Comparison of ENCODE assay signal across 1 cellular context in the genomic region with DNA sequence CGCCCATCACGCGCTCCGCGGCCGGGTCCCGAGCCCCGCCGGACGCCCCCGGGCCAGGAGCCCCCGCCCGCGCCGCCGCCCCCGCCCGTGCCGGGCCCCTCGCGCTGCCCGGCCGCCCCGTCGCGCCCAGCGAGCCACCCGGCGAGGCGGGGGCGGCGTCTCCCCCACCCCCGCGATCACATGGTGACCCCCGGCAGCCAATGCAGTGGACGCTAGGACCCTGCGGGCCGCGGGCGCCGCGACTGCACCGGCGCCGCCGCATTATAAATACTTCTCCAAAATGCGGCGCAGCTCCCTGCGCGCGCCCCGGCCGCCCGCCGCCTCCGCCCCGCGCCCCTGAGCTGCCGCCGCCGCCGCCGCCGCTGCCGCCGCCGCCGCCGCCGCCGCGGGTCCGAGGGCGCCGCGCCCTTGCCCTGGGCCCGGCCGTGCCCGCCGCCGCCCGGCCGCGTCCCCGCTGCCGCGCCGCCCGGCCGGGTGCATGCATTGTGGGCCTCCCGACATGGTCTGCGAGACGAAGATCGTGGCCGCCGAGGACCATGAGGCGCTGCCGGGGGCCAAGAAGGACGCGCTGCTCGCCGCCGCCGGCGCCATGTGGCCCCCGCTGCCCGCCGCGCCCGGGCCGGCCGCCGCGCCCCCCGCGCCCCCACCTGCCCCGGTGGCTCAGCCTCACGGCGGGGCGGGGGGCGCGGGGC.
TF ChIP-seq lines count a peak whose summit lies in the region.

A gene with protein sequence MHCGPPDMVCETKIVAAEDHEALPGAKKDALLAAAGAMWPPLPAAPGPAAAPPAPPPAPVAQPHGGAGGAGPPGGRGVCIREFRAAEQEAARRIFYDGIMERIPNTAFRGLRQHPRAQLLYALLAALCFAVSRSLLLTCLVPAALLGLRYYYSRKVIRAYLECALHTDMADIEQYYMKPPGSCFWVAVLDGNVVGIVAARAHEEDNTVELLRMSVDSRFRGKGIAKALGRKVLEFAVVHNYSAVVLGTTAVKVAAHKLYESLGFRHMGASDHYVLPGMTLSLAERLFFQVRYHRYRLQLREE (plus strand): TSS at position 294 of the 692 bp plus-strand sequence. CDS start 185 bp downstream, at position 479.

TF ChIP-seq in K562, 482 proteins besides CTCF, POLR2A, EP300 and RAD21 (continued from another document and continues in another):
- TF ChIP-seq ZBTB17 (CRISPR knock-in tag; IDR thresholded peaks at IDR 0.05) (no peak), EP400 (IDR thresholded peaks at IDR 0.05) (no peak), ATF6 (CRISPR knock-in tag; IDR thresholded peaks at IDR 0.05) (no peak), MYC (IDR thresholded peaks at IDR 0.05; ENCODE audit: low read depth, low read length) (peak; percentile 71), MYC (CRISPR knock-in tag; IDR thresholded peaks at IDR 0.05; ENCODE audit: borderline replicate concordance, low read depth) (no peak), CREBBP (IDR thresholded peaks at IDR 0.05; ENCODE audit: low read depth, low read length) (no peak), FOXJ2 (tag; IDR thresholded peaks at IDR 0.05) (no peak), ZNF12 (CRISPR knock-in tag; IDR thresholded peaks at IDR 0.05) (no peak), E2F6 (IDR thresholded peaks at IDR 0.05; ENCODE audit: borderline replicate concordance in 1 of 2, extremely low read depth in 1 of 2, insufficient read depth in 1 of 2, insufficient read length in 1 of 2, low read depth in 1 of 2, low read length in 1 of 2, poor library complexity in 1 of 2, severe bottlenecking in 1 of 2) (peak in 1 of 2 experiments; percentile 13), CEBPG (CRISPR knock-in tag; IDR thresholded peaks at IDR 0.05) (no peak), CEBPG (tag; conservative IDR thresholded peaks at IDR 0.05 in 1 of 2, IDR thresholded peaks at IDR 0.05 in 1 of 2) (no peak), TBP (optimal IDR thresholded peaks at IDR 0.05; ENCODE audit: low read depth, low read length) (peak; percentile 36), BCLAF1 (IDR thresholded peaks at IDR 0.05; ENCODE audit: borderline replicate concordance in 1 of 2, control insufficient read depth in 1 of 2, low read depth in 2 of 2, low read length in 1 of 2) (no peak), TAF15 (IDR thresholded peaks at IDR 0.05; ENCODE audit: low read depth, low read length) (no peak), ZNF785 (CRISPR knock-in tag; IDR thresholded peaks at IDR 0.05) (no peak), RNF2 (IDR thresholded peaks at IDR 0.05) (no peak), NFATC3 (IDR thresholded peaks at IDR 0.05) (no peak), ZNF408 (CRISPR knock-in tag; IDR thresholded peaks at IDR 0.05; ENCODE audit: low read depth) (no peak), ZNF280A (IDR thresholded peaks at IDR 0.05; ENCODE audit: low read depth, partially characterized antibody) (no peak), ZC3H8 (IDR thresholded peaks at IDR 0.05) (no peak), ZNF134 (CRISPR knock-in tag; conservative IDR thresholded peaks at IDR 0.05) (no peak), KLF13 (tag; IDR thresholded peaks at IDR 0.05; ENCODE audit: borderline replicate concordance, low read depth) (no peak), ZBTB7A (IDR thresholded peaks at IDR 0.05; ENCODE audit: borderline replicate concordance, control insufficient read depth, low read depth, low read length) (peak; percentile 74; the same call in 1 of the 2 replicates), PURB (CRISPR knock-in tag; IDR thresholded peaks at IDR 0.05; ENCODE audit: low read depth) (no peak), HMG20A (CRISPR knock-in tag; conservative IDR thresholded peaks at IDR 0.05) (no peak), PRMT5 (CRISPR knock-in tag; IDR thresholded peaks at IDR 0.05) (no peak), SAFB2 (IDR thresholded peaks at IDR 0.05; ENCODE audit: borderline replicate concordance, low read depth, low read length, severe bottlenecking) (no peak), JUNB (CRISPR knock-in tag; conservative IDR thresholded peaks at IDR 0.05) (no peak), MAFG (tag; conservative IDR thresholded peaks at IDR 0.05) (no peak), RCOR1 (IDR thresholded peaks at IDR 0.05; ENCODE audit: borderline replicate concordance in 1 of 2, low read depth in 2 of 2, low read length in 2 of 2) (peak in 1 of 2 experiments; percentile 10; a peak in 1 of 4 replicates), ILF3 (IDR thresholded peaks at IDR 0.05; ENCODE audit: borderline replicate concordance) (no peak), POLR2AphosphoS2 (IDR thresholded peaks at IDR 0.05; ENCODE audit: low read length) (no peak), CREM (IDR thresholded peaks at IDR 0.05; ENCODE audit: low read depth) (peak; percentile 22; the same call in 1 of the 2 replicates)
- TF ChIP-seq, protein P1, sequence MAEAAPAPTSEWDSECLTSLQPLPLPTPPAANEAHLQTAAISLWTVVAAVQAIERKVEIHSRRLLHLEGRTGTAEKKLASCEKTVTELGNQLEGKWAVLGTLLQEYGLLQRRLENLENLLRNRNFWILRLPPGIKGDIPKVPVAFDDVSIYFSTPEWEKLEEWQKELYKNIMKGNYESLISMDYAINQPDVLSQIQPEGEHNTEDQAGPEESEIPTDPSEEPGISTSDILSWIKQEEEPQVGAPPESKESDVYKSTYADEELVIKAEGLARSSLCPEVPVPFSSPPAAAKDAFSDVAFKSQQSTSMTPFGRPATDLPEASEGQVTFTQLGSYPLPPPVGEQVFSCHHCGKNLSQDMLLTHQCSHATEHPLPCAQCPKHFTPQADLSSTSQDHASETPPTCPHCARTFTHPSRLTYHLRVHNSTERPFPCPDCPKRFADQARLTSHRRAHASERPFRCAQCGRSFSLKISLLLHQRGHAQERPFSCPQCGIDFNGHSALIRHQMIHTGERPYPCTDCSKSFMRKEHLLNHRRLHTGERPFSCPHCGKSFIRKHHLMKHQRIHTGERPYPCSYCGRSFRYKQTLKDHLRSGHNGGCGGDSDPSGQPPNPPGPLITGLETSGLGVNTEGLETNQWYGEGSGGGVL (CRISPR knock-in tag; IDR thresholded peaks at IDR 0.05), result no peak
- TF ChIP-seq, protein P2, sequence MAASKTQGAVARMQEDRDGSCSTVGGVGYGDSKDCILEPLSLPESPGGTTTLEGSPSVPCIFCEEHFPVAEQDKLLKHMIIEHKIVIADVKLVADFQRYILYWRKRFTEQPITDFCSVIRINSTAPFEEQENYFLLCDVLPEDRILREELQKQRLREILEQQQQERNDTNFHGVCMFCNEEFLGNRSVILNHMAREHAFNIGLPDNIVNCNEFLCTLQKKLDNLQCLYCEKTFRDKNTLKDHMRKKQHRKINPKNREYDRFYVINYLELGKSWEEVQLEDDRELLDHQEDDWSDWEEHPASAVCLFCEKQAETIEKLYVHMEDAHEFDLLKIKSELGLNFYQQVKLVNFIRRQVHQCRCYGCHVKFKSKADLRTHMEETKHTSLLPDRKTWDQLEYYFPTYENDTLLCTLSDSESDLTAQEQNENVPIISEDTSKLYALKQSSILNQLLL (CRISPR knock-in tag; IDR thresholded peaks at IDR 0.05; ENCODE audit: borderline replicate concordance), result no peak
- TF ChIP-seq, protein P3, sequence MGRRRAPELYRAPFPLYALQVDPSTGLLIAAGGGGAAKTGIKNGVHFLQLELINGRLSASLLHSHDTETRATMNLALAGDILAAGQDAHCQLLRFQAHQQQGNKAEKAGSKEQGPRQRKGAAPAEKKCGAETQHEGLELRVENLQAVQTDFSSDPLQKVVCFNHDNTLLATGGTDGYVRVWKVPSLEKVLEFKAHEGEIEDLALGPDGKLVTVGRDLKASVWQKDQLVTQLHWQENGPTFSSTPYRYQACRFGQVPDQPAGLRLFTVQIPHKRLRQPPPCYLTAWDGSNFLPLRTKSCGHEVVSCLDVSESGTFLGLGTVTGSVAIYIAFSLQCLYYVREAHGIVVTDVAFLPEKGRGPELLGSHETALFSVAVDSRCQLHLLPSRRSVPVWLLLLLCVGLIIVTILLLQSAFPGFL (CRISPR knock-in tag; IDR thresholded peaks at IDR 0.05), result no peak
- TF ChIP-seq, protein P4, sequence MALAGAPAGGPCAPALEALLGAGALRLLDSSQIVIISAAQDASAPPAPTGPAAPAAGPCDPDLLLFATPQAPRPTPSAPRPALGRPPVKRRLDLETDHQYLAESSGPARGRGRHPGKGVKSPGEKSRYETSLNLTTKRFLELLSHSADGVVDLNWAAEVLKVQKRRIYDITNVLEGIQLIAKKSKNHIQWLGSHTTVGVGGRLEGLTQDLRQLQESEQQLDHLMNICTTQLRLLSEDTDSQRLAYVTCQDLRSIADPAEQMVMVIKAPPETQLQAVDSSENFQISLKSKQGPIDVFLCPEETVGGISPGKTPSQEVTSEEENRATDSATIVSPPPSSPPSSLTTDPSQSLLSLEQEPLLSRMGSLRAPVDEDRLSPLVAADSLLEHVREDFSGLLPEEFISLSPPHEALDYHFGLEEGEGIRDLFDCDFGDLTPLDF (CRISPR knock-in tag; IDR thresholded peaks at IDR 0.05), result no peak
- TF ChIP-seq, protein P5, sequence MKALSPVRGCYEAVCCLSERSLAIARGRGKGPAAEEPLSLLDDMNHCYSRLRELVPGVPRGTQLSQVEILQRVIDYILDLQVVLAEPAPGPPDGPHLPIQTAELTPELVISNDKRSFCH (CRISPR knock-in tag; IDR thresholded peaks at IDR 0.05), result no peak
- TF ChIP-seq, protein P5 (tag; IDR thresholded peaks at IDR 0.05), result no peak
- TF ChIP-seq, protein P6, sequence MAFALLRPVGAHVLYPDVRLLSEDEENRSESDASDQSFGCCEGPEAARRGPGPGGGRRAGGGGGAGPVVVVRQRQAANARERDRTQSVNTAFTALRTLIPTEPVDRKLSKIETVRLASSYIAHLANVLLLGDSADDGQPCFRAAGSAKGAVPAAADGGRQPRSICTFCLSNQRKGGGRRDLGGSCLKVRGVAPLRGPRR (CRISPR knock-in tag; IDR thresholded peaks at IDR 0.05), result no peak
